ENCODE assay signal across 8 cellular contexts in the genomic region with DNA sequence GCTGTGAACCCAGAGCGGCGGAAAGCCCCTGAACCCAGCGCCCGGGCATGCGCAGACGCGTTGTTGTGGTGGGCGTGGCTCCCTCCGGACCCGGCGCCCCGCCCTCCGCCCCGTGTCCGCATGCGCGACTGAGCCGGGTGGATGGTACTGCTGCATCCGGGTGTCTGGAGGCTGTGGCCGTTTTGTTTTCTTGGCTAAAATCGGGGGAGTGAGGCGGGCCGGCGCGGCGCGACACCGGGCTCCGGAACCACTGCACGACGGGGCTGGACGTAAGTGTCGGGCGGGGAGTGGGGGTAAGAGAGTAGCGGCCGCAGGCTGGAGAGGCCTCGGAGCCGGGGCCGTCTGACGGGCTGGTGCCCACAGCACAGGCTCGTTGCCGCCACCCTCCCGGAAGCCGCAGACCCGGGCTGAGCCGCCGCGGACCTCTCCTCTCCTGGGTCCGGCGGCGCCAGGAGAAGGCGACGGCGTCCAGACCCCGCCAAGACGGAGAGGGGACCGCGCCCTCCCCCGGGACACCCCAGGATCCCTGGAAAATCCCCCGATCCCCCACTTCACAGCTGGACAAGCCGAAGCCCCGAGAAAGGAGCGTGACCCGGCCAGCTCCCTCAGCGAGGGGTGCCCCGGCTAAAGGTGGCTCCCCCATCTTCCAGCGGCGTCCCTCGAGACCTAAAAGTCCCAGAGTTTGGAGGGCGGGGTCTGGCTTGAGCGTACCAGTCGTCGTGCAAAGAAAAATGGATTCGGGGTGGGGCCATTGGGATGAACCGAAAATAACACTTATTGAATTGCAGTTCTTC.
DNase-seq lines count a peak whose midpoint lies in the region; ATAC-seq and TF ChIP-seq lines count a peak whose summit lies in the region.

A gene (plus strand): TSS at position 147 of the 794 bp plus-strand sequence. CDS start 2,153 bp downstream, outside the sequence.

- H3K36me3 Mint-ChIP-seq in central memory CD8-positive, alpha-beta T cell (ENCODE audit: insufficient read depth) = peaks cover 33% of the 10 kb centered on the region

- peak; percentile 70 for ATAC-seq in GM18909 (IDR thresholded peaks at IDR 0.05; ENCODE audit: poor library complexity, unreplicated experiment)
- peak; percentile 69 for ATAC-seq in HG03159 (IDR thresholded peaks at IDR 0.05; ENCODE audit: unreplicated experiment)
- ATAC-seq in activated CD4-positive, CD25-positive, alpha-beta regulatory T cell treated with anti-CD3 and anti-CD28 coated beads, Interleukin-2, amount 50 U/mL, for 24 hours = peak; percentile 76 to 78
- ATAC-seq in central memory CD8-positive, alpha-beta T cell (replicated peaks; ENCODE audit: extremely low read depth, poor library complexity, severe bottlenecking) = peak; percentile 17

- no peaks in the 10 kb centered on the region for H3K27me3 Mint-ChIP-seq in central memory CD8-positive, alpha-beta T cell

- peak within 1 kb of the TSS; percentile 71 for H3K4me3 ChIP-seq in AG09309 (ENCODE audit: control insufficient read depth, low read depth, low read length)

- H3K9me3 Mint-ChIP-seq in central memory CD8-positive, alpha-beta T cell = no peaks in the 10 kb centered on the region

- H3K4me1 Mint-ChIP-seq in central memory CD8-positive, alpha-beta T cell = peaks cover 34% of the 10 kb centered on the region

- DNase-seq in AG09309 (ENCODE audit: low read depth) (no peak), NCI-H446 (lab: John Stamatoyannopoulos, UW) (peak; percentile 84 to 88), iris pigment epithelial cell (ENCODE audit: low read depth) (peak; percentile 81)
- peak; percentile 84 to 91 for DNase-seq in central memory CD8-positive, alpha-beta T cell (ENCODE audit: low spot score in 2 of 2)
- peak; percentile 84 to 85 (median 85) for DNase-seq in stimulated activated CD4-positive, alpha-beta T cell treated with anti-CD3 and anti-CD28 coated beads, Interleukin-12 subunit alpha, Interleukin-12 subunit beta, amount 100 ng/mL, for 48 hours (ENCODE audit: low read depth in 2 of 3, low spot score in 1 of 3)

- peak within 1 kb of the TSS; percentile 99 for H3K4me3 Mint-ChIP-seq in central memory CD8-positive, alpha-beta T cell

- peak within 1 kb of the TSS; percentile 95 for H3K27ac Mint-ChIP-seq in central memory CD8-positive, alpha-beta T cell (ENCODE audit: low read depth)

- no peak for TF ChIP-seq CTCF in AG09309 (IDR thresholded peaks at IDR 0.05; ENCODE audit: control insufficient read depth, insufficient read depth, low read depth, low read length, missing control alignments)

Comparison
In these comparisons a context has a peak if more than half of its experiments do, and no peak if none do; other contexts are left out.
1. ATAC-seq: peak in every context shown above with its lines; median percentile 77 in activated CD4-positive, CD25-positive, alpha-beta regulatory T cell treated with anti-CD3 and anti-CD28 coated beads, Interleukin-2, amount 50 U/mL, for 24 hours; 70 in GM18909; 69 in HG03159; 17 in central memory CD8-positive, alpha-beta T cell.